Comparison of ENCODE assay signal across 21 cellular contexts in the genomic region with DNA sequence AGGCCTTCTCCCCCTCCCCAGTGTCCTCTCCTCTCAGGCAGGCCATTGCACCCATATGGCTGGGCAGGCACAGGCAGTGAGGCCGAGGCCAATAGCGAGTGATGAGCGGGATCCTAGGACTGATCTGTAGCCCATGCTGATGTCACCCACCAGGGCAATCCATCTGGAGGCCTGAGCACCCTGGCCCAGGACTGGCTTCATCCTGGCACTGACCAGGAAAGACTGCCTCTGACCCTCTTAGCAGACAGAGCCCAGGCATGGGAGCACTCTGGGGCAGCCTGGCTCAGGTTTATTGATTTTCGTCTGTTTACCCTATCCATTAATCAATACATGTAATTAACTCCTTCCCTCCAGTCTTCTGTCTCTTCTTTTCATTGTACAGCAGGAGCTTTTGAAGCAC. TPM values are rescaled to one million over a fixed set of nuclear protein-coding genes. Genes with fewer than 3 reads are reported as not detected.
DNase-seq lines count a peak whose midpoint lies in the region; ATAC-seq and TF ChIP-seq lines count a peak whose summit lies in the region.
"Had no signal": no experiment of that assay in that cellular context is flagged by ENCODE, and none has a peak within 500 bp of the region (broad histone marks: within the 10 kb centered on the region; RNA-seq: fewer than 3 reads in every experiment).

No MANE protein-coding gene starts in this region.

- TF ChIP-seq CTCF in RWPE1 (conservative IDR thresholded peaks at IDR 0.05; ENCODE audit: low read depth) (no peak), liver (IDR thresholded peaks at IDR 0.05; ENCODE audit: low read depth, low read length, missing input control) (no peak)

- in situ Hi-C loops in ACHN (cut with HindIII; ENCODE audit: low pct_ligation_motif_present, low pct_unique_long_range_greater_than_20kb, low sequenced_read_pairs): no loop called here

- peak; percentile 43 for DNase-seq in activated effector memory CD4-positive, alpha-beta T cell treated with anti-CD3 and anti-CD28 coated beads, Interleukin-2, amount 50 U/mL, for 16 hours
- DNase-seq in activated effector memory CD4-positive, alpha-beta T cell treated with Interleukin-2 at 50 U/mL for 16 hours: no peak
- DNase-seq in RWPE1 (ENCODE audit: low spot score): no peak
- DNase-seq in retina: peak; percentile 40
- no peak for DNase-seq in ACHN
- no peak for DNase-seq in NCI-H2107 (lab: John Stamatoyannopoulos, UW)
- DNase-seq: CD4-positive, CD25-positive, alpha-beta regulatory T cell; DMS79; H9; HFFc6; KG1; NCI-H1092 treated with DMSO at 0.1 percent for 48 hours; NCI-H1694; NCI-H2081; NCI-H2171 treated with DMSO at 0.1 percent for 48 hours; NCI-H446; NCI-H526; Peyer's patch; SJCRH30 had no signal

- 46% methylated on average over 4 of the region's 4 CpGs for WGBS in liver

- H3K4me3 ChIP-seq in liver (ENCODE audit: low read depth in 1 of 3, low read length in 3 of 3): no peak overlapping the region
- H3K4me3 ChIP-seq: Peyer's patch, SJCRH30 had no signal

- H3K4me1 ChIP-seq in liver (ENCODE audit: control insufficient read depth in 4 of 4, insufficient read depth in 4 of 4, low read length in 3 of 4): peaks cover 4 to 54% (median 38%) of the 10 kb centered on the region in 4 donors
- H3K4me1 ChIP-seq: SJCRH30 had no signal

- H3K27ac ChIP-seq in RWPE1 (peak overlapping the region; percentile 53), liver (ENCODE audit: low read depth in 1 of 2, low read length in 2 of 2) (peak overlapping the region; percentile 45 to 69)
- H3K27ac ChIP-seq: Peyer's patch, SJCRH30 had no signal

- no peak overlapping the region for H3K9ac ChIP-seq in liver (ENCODE audit: low read depth in 1 of 2, low read length in 2 of 2)

- no peak for ATAC-seq in HG02970 (IDR thresholded peaks at IDR 0.05; ENCODE audit: low FRiP score, unreplicated experiment)

- CTCF ChIA-PET in RWPE1 (lab: Yijun Ruan, JAX): no interaction called here

- POLR2A ChIA-PET in RWPE1 (lab: Yijun Ruan, JAX; ENCODE audit: low non-redundant PET): no interaction called here

- TF ChIP-seq RAD21 in liver (IDR thresholded peaks at IDR 0.05): no peak

- H3K36me3 ChIP-seq in liver (ENCODE audit: control insufficient read depth in 4 of 4, insufficient read depth in 3 of 4, low read depth in 1 of 4, low read length in 3 of 4): peaks cover 0 to 28% (median 19%) of the 10 kb centered on the region in 4 donors

- no peaks in the 10 kb centered on the region for H3K9me3 ChIP-seq in liver (ENCODE audit: control insufficient read depth in 4 of 4, low read length in 3 of 4)
- H3K9me3 ChIP-seq: Peyer's patch, SJCRH30 had no signal

- no peaks in the 10 kb centered on the region for H3K27me3 ChIP-seq in liver (ENCODE audit: control insufficient read depth in 4 of 4, insufficient read depth in 4 of 4, low read length in 3 of 4)
- H3K27me3 ChIP-seq: Peyer's patch, SJCRH30 had no signal

TF ChIP-seq in liver, 16 proteins besides CTCF, POLR2A, EP300 and RAD21:
- TF ChIP-seq, protein P1, sequence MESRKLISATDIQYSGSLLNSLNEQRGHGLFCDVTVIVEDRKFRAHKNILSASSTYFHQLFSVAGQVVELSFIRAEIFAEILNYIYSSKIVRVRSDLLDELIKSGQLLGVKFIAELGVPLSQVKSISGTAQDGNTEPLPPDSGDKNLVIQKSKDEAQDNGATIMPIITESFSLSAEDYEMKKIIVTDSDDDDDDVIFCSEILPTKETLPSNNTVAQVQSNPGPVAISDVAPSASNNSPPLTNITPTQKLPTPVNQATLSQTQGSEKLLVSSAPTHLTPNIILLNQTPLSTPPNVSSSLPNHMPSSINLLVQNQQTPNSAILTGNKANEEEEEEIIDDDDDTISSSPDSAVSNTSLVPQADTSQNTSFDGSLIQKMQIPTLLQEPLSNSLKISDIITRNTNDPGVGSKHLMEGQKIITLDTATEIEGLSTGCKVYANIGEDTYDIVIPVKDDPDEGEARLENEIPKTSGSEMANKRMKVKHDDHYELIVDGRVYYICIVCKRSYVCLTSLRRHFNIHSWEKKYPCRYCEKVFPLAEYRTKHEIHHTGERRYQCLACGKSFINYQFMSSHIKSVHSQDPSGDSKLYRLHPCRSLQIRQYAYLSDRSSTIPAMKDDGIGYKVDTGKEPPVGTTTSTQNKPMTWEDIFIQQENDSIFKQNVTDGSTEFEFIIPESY (IDR thresholded peaks at IDR 0.05): no peak
- TF ChIP-seq, protein P2, sequence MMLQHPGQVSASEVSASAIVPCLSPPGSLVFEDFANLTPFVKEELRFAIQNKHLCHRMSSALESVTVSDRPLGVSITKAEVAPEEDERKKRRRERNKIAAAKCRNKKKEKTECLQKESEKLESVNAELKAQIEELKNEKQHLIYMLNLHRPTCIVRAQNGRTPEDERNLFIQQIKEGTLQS (IDR thresholded peaks at IDR 0.05): peak; percentile 17
- TF ChIP-seq HNF4G (IDR thresholded peaks at IDR 0.05) (peak; percentile 2), HNF4A (conservative IDR thresholded peaks at IDR 0.05) (peak in 1 of 2 donors; percentile 35), SP1 (IDR thresholded peaks at IDR 0.05) (peak; percentile 75), FOXA2 (IDR thresholded peaks at IDR 0.05) (no peak), YY1 (IDR thresholded peaks at IDR 0.05) (peak; percentile 32), RXRA (IDR thresholded peaks at IDR 0.05) (peak; percentile 58 to 79), TAF1 (conservative IDR thresholded peaks at IDR 0.05) (peak; percentile 22), JUND (IDR thresholded peaks at IDR 0.05) (peak in 1 of 2 donors; percentile 31)
- TF ChIP-seq, protein P3, sequence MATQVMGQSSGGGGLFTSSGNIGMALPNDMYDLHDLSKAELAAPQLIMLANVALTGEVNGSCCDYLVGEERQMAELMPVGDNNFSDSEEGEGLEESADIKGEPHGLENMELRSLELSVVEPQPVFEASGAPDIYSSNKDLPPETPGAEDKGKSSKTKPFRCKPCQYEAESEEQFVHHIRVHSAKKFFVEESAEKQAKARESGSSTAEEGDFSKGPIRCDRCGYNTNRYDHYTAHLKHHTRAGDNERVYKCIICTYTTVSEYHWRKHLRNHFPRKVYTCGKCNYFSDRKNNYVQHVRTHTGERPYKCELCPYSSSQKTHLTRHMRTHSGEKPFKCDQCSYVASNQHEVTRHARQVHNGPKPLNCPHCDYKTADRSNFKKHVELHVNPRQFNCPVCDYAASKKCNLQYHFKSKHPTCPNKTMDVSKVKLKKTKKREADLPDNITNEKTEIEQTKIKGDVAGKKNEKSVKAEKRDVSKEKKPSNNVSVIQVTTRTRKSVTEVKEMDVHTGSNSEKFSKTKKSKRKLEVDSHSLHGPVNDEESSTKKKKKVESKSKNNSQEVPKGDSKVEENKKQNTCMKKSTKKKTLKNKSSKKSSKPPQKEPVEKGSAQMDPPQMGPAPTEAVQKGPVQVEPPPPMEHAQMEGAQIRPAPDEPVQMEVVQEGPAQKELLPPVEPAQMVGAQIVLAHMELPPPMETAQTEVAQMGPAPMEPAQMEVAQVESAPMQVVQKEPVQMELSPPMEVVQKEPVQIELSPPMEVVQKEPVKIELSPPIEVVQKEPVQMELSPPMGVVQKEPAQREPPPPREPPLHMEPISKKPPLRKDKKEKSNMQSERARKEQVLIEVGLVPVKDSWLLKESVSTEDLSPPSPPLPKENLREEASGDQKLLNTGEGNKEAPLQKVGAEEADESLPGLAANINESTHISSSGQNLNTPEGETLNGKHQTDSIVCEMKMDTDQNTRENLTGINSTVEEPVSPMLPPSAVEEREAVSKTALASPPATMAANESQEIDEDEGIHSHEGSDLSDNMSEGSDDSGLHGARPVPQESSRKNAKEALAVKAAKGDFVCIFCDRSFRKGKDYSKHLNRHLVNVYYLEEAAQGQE (IDR thresholded peaks at IDR 0.05): no peak
TF ChIP-seq in liver: peak in this region for 8.

RNA-seq across cellular contexts. Expression of a gene that starts 5.1 kb away (rescaled TPM):
- total RNA-seq in liver: 1 to 10 TPM; 4.4 to 9.5 TPM
- polyA plus RNA-seq in liver: 1 to 10 TPM; 3.9 to 8.5 TPM

RNA-seq across cellular contexts. Expression of a gene that starts 8.8 kb away (rescaled TPM):
- total RNA-seq in liver: 10 to 100 TPM; 24.0 to 38.9 TPM
- polyA plus RNA-seq in liver: 10 to 100 TPM; 29.5 to 30.2 TPM

RNA-seq across cellular contexts. Expression of a gene that starts 9.1 kb away (rescaled TPM):
- 100 to 1,000 TPM in 1 of 2 donors, 10 to 100 TPM in 1; 28.7 to 138 TPM for total RNA-seq in liver
- polyA plus RNA-seq in liver: 100 to 1,000 TPM in 1 of 2 donors, 10 to 100 TPM in 1; 66.4 to 143 TPM

RNA-seq across cellular contexts. Expression of a gene that starts 26.1 kb away (rescaled TPM):
- total RNA-seq in liver: 10 to 100 TPM in 1 of 2 donors, 1 to 10 TPM in 1; 5.6 to 10.7 TPM
- 10 to 100 TPM; 27.3 to 61.0 TPM for polyA plus RNA-seq in liver

Comparison
In these comparisons a context has a peak if more than half of its experiments do, and no peak if none do; other contexts are left out.
1. DNase-seq: peak in activated effector memory CD4-positive, alpha-beta T cell treated with anti-CD3 and anti-CD28 coated beads, Interleukin-2, amount 50 U/mL, for 16 hours (single experiment) and retina (single experiment); none in activated effector memory CD4-positive, alpha-beta T cell treated with Interleukin-2 at 50 U/mL for 16 hours (single experiment), RWPE1 (single experiment), ACHN (single experiment) and NCI-H2107 (single experiment).